Comparison of ENCODE assay signal across 1 cellular context in genomic region chr1:175129182-175129581, GRCh38.
TF ChIP-seq lines count a peak whose summit lies in the region.

No MANE protein-coding gene starts in this region.

TF ChIP-seq in IMR-90, 13 proteins besides CTCF, POLR2A, EP300 and RAD21:
- TF ChIP-seq MAZ (IDR thresholded peaks at IDR 0.05; ENCODE audit: borderline replicate concordance, low read depth, low read length) (no peak), CEBPB (IDR thresholded peaks at IDR 0.05; ENCODE audit: low read depth, low read length) (no peak)
